ENCODE assay signal across 8 cellular contexts in the genomic region with DNA sequence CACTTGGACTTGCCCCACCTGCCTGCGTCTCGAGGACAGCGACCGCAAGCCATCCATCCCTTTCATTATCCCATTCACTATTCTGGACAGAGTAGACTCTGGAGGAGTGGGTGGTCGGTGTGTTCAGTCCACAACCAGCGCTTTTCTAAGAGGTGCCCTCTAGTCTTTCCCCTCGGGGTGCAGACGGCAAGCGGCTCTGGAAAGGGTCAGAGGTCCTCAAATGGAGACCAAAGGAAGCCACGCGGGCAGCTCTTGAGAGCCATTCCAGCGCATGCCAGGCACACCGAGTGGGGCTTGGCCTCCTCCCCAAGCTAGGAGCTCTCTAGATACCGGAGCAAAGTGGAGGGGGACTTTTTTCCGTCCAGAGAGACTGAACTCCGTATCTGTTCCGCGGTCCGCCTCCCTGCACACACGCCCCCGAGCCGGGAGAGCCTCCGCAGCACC. TPM values are rescaled to one million over a fixed set of nuclear protein-coding genes. Genes with fewer than 3 reads are reported as not detected.
DNase-seq lines count a peak whose midpoint lies in the region; ATAC-seq and TF ChIP-seq lines count a peak whose summit lies in the region.

No MANE protein-coding gene starts in this region.

- H3K27ac Mint-ChIP-seq in CD4-positive, alpha-beta T cell, result no peak overlapping the region
- peak overlapping the region; percentile 93 for H3K27ac Mint-ChIP-seq in HFFc6

- H3K27me3 ChIP-seq in CD4-positive, alpha-beta T cell (ENCODE audit: control insufficient read depth, insufficient read depth, low read length), result peaks cover 48% of the 10 kb centered on the region
- H3K27me3 ChIP-seq in neuronal stem cell (ENCODE audit: control insufficient read depth in 3 of 3, insufficient read depth in 3 of 3, low read depth in 1 of 3, low read length in 3 of 3), result peaks cover 0 to 2% (median 0%) of the 10 kb centered on the region in 3 experiments

- no peak overlapping the region for H2BK15ac ChIP-seq in neuronal stem cell (ENCODE audit: low read length)

- H2AK5ac ChIP-seq in neuronal stem cell (ENCODE audit: low read depth, low read length), result no peak overlapping the region

- H3K4ac ChIP-seq in neuronal stem cell (ENCODE audit: low read length), result no peak overlapping the region

- no peaks in the 10 kb centered on the region for H3K36me3 ChIP-seq in neuronal stem cell (replicated peaks in 1 of 2; ENCODE audit: control insufficient read depth in 2 of 2, insufficient read depth in 2 of 2, low read length in 2 of 2)

- H3K4me1 ChIP-seq in neuronal stem cell (ENCODE audit: control insufficient read depth in 2 of 2, insufficient read depth in 1 of 2, low read depth in 1 of 2, low read length in 2 of 2), result peaks cover 0 to 8% of the 10 kb centered on the region in 2 donors

- no peak overlapping the region for H2BK12ac ChIP-seq in neuronal stem cell (ENCODE audit: low read length)

- H2AFZ ChIP-seq in neuronal stem cell (ENCODE audit: low read length), result peak overlapping the region; percentile 98

- peak overlapping the region; percentile 91 for H3K4me3 Mint-ChIP-seq in CD4-positive, alpha-beta T cell
- H3K4me3 Mint-ChIP-seq in HFFc6, result peak overlapping the region; percentile 92

- intact Hi-C loops in CD4-positive, alpha-beta T cell (cut with DNase I, micrococcal nuclease), result no loop called here

- H3K9ac ChIP-seq in neuronal stem cell (ENCODE audit: low read depth, low read length, poor library complexity), result no peak overlapping the region

- peaks cover 23% of the 10 kb centered on the region for H3K4me1 Mint-ChIP-seq in CD4-positive, alpha-beta T cell (ENCODE audit: low read depth)
- H3K4me1 Mint-ChIP-seq in HFFc6 (ENCODE audit: low read depth), result peaks cover 62% of the 10 kb centered on the region

- DNase-seq in CD4-positive, alpha-beta T cell, result peak in 3 of 10 experiments; percentile 1 to 35 (median 2)
- DNase-seq in HFFc6 (peak; percentile 24), fibroblast of pulmonary artery (ENCODE audit: low read depth) (no peak), neuronal stem cell (ENCODE audit: low spot score) (no peak), NOMO-1 treated with dmso at 0.1 percent for 144 hours (lab: John Stamatoyannopoulos, UW; ENCODE audit: unreplicated experiment) (no peak), SIG-M5 (lab: John Stamatoyannopoulos, UW) (no peak), OCI-M1 (lab: John Stamatoyannopoulos, UW) (no peak)
- DNase-seq in activated CD4-positive, alpha-beta T cell treated with anti-CD3 and anti-CD28 coated beads, Interleukin-2, amount 50 U/mL, for 48 hours, result peak; percentile 23 to 27

- no peak overlapping the region for H4K91ac ChIP-seq in neuronal stem cell (ENCODE audit: low read depth, low read length, poor library complexity)

- no CpG with 5 or more reads among the region's 23 CpGs for WGBS in neuronal stem cell (ENCODE audit: extremely low coverage in 2 of 2, insufficient read length in 2 of 2, insufficient replicate concordance in 1 of 2), 2 donors

- no peaks in the 10 kb centered on the region for H3K9me3 ChIP-seq in CD4-positive, alpha-beta T cell (ENCODE audit: control insufficient read depth, low read length)
- no peaks in the 10 kb centered on the region for H3K9me3 ChIP-seq in neuronal stem cell (replicated peaks in 1 of 2; ENCODE audit: control insufficient read depth in 2 of 2, insufficient read depth in 1 of 2, low read depth in 1 of 2, low read length in 2 of 2)

- H3K27ac ChIP-seq in CD4-positive, alpha-beta T cell (ENCODE audit: low read depth, low read length), result no peak overlapping the region
- peak overlapping the region; percentile 22 for H3K27ac ChIP-seq in neuronal stem cell (replicated peaks; ENCODE audit: low read length)

- H3K18ac ChIP-seq in neuronal stem cell (ENCODE audit: low read length), result peak overlapping the region; percentile 84

- peaks cover 52% of the 10 kb centered on the region for H3K27me3 Mint-ChIP-seq in CD4-positive, alpha-beta T cell
- H3K27me3 Mint-ChIP-seq in HFFc6 (ENCODE audit: insufficient read depth), result peaks cover 3% of the 10 kb centered on the region

- POLR2A ChIA-PET in CD4-positive, alpha-beta T cell (lab: Charles Lee), result no interaction called here

- ATAC-seq in CD4-positive, alpha-beta T cell (ENCODE audit: poor library complexity), result peak; percentile 35

- peak overlapping the region; percentile 58 for H3K4me2 ChIP-seq in neuronal stem cell (ENCODE audit: insufficient read depth, low read length, poor library complexity, severe bottlenecking)

- no peaks in the 10 kb centered on the region for H3K79me1 ChIP-seq in neuronal stem cell (ENCODE audit: low read depth, low read length)

- no peaks in the 10 kb centered on the region for H3K9me3 Mint-ChIP-seq in CD4-positive, alpha-beta T cell
- no peaks in the 10 kb centered on the region for H3K9me3 Mint-ChIP-seq in HFFc6

- H2BK5ac ChIP-seq in neuronal stem cell (ENCODE audit: low read length), result no peak overlapping the region

- H2BK120ac ChIP-seq in neuronal stem cell (ENCODE audit: low read depth, low read length), result no peak overlapping the region

- no peak overlapping the region for H3K14ac ChIP-seq in neuronal stem cell (ENCODE audit: low read length)

- CTCF ChIA-PET in CD4-positive, alpha-beta T cell (lab: Charles Lee), result interaction anchor here (0.5 kb wide), 1 partner anchor 399 kb away, joined by 3 read pairs; no protein-coding TSS in a partner anchor

- peak overlapping the region; percentile 63 for H3K4me3 ChIP-seq in fibroblast of pulmonary artery (replicated peaks; ENCODE audit: low read depth, low read length)
- peak overlapping the region; percentile 61 to 85 for H3K4me3 ChIP-seq in neuronal stem cell (ENCODE audit: low read length in 2 of 2)

- TF ChIP-seq CTCF in CD4-positive, alpha-beta T cell (IDR thresholded peaks at IDR 0.05), result no peak
- TF ChIP-seq CTCF in HFFc6 (IDR thresholded peaks at IDR 0.05), result no peak
- TF ChIP-seq CTCF in fibroblast of pulmonary artery (IDR thresholded peaks at IDR 0.05; ENCODE audit: low read length, missing control alignments), result no peak

- H3K36me3 Mint-ChIP-seq in CD4-positive, alpha-beta T cell (ENCODE audit: low read depth), result no peaks in the 10 kb centered on the region
- H3K36me3 Mint-ChIP-seq in HFFc6 (ENCODE audit: low read depth), result peaks cover 5% of the 10 kb centered on the region; the same call in 1 of the 2 replicates

- H3K23ac ChIP-seq in neuronal stem cell (ENCODE audit: low read depth, low read length, poor library complexity), result no peak overlapping the region

- peak overlapping the region; percentile 52 for H4K8ac ChIP-seq in neuronal stem cell (ENCODE audit: low read depth, low read length)

RNA-seq across cellular contexts. Expression of gene GSDME, which starts 0.7 kb away (rescaled TPM):
- under 1 TPM in 1 of 2 experiments, not detected in 1; 0.19 TPM for total RNA-seq in CD4-positive, alpha-beta T cell
- total RNA-seq in HFFc6 (2021; fragmentation: NEBNext Ultra II Directional; extraction: Animal tissue kit (Norgen Biotek cat#: 25700)), result 10 to 100 TPM; 37.1 to 49.8 (median 42.8) TPM
- polyA plus RNA-seq in neuronal stem cell (2013, experiment 1 of 2), result 15.1 TPM
- 15.8 TPM for polyA plus RNA-seq in neuronal stem cell (2013, experiment 2 of 2)

Comparison
In these comparisons a context has a peak if more than half of its experiments do, and no peak if none do; other contexts are left out.
1. DNase-seq: peak in HFFc6 (single experiment) and activated CD4-positive, alpha-beta T cell treated with anti-CD3 and anti-CD28 coated beads, Interleukin-2, amount 50 U/mL, for 48 hours (2 of 2); none in fibroblast of pulmonary artery (single experiment), neuronal stem cell (single experiment), NOMO-1 treated with dmso at 0.1 percent for 144 hours (single experiment), SIG-M5 (single experiment) and OCI-M1 (single experiment).
2. RNA of gene GSDME, which starts 0.7 kb away (total RNA-seq): 37.1 to 49.8 TPM in HFFc6; 0.19 TPM in CD4-positive, alpha-beta T cell; every median in the first group is over 10 times any median in the second.